In genomic region chr5:94376672-94377345, GRCh38 we compare ENCODE assay signal across 13 cellular contexts.
DNase-seq lines count a peak whose midpoint lies in the region; ATAC-seq and TF ChIP-seq lines count a peak whose summit lies in the region.
"Had no signal": no experiment of that assay in that cellular context is flagged by ENCODE, and none has a peak within 500 bp of the region (broad histone marks: within the 10 kb centered on the region; RNA-seq: fewer than 3 reads in every experiment).

No MANE protein-coding gene starts in this region.

- H3K4me3 ChIP-seq in GM23338 = no peak overlapping the region
- no peak overlapping the region for H3K4me3 ChIP-seq in naive thymus-derived CD4-positive, alpha-beta T cell (ENCODE audit: low read length)
- H3K4me3 ChIP-seq: cardiac muscle cell, left ventricle myocardium inferior had no signal

- no peak for TF ChIP-seq CTCF in GM23338 (conservative IDR thresholded peaks at IDR 0.05; ENCODE audit: low read depth in 2 of 2)

- intact Hi-C loops in naive thymus-derived CD4-positive, alpha-beta T cell (cut with micrococcal nuclease) = no loop called here

- H3K4me1 Mint-ChIP-seq in GM23338 = peaks cover 21% of the 10 kb centered on the region
- no peaks in the 10 kb centered on the region for H3K4me1 Mint-ChIP-seq in naive thymus-derived CD4-positive, alpha-beta T cell
- H3K4me1 Mint-ChIP-seq in naive thymus-derived CD8-positive, alpha-beta T cell = no peaks in the 10 kb centered on the region
- H3K4me1 Mint-ChIP-seq: activated naive CD4-positive, alpha-beta T cell treated with anti-CD3 and anti-CD28 coated beads, Interleukin-2, amount 10 ng/mL, durations not matched to agents 7 days and 5 days had no signal

- H3K4me2 ChIP-seq in GM23338 = no peak overlapping the region

- no peaks in the 10 kb centered on the region for H3K36me3 ChIP-seq in GM23338 (ENCODE audit: insufficient read depth)
- H3K36me3 ChIP-seq in naive thymus-derived CD4-positive, alpha-beta T cell (ENCODE audit: control insufficient read depth in 2 of 3, insufficient read depth in 3 of 3, low read length in 3 of 3) = no peaks in the 10 kb centered on the region
- H3K36me3 ChIP-seq: cardiac muscle cell, left ventricle myocardium inferior had no signal

- H3K9me3 ChIP-seq in naive thymus-derived CD4-positive, alpha-beta T cell (ENCODE audit: control insufficient read depth in 2 of 3, low read length in 3 of 3) = no peaks in the 10 kb centered on the region
- H3K9me3 ChIP-seq: left ventricle myocardium inferior had no signal

- H3K27me3 ChIP-seq in GM23338 (ENCODE audit: insufficient read depth) = no peaks in the 10 kb centered on the region
- no peaks in the 10 kb centered on the region for H3K27me3 ChIP-seq in naive thymus-derived CD4-positive, alpha-beta T cell (ENCODE audit: control insufficient read depth in 2 of 2, insufficient read depth in 2 of 2, low read length in 2 of 2)
- H3K27me3 ChIP-seq: cardiac muscle cell had no signal

- peaks cover 11% of the 10 kb centered on the region for H3K4me1 ChIP-seq in GM23338 (ENCODE audit: insufficient read depth)
- no peaks in the 10 kb centered on the region for H3K4me1 ChIP-seq in naive thymus-derived CD4-positive, alpha-beta T cell (ENCODE audit: control insufficient read depth in 2 of 2, insufficient read depth in 2 of 2, low read length in 2 of 2)
- H3K4me1 ChIP-seq: left ventricle myocardium inferior had no signal

- POLR2A ChIA-PET in naive thymus-derived CD4-positive, alpha-beta T cell (lab: Charles Lee) = no interaction called here
- POLR2A ChIA-PET in naive thymus-derived CD8-positive, alpha-beta T cell (lab: Charles Lee) = no interaction called here

- H4K20me1 ChIP-seq in GM23338 (replicated peaks; ENCODE audit: insufficient read depth) = no peaks in the 10 kb centered on the region

- H3F3A ChIP-seq in GM23338 (replicated peaks; ENCODE audit: low read depth) = no peaks in the 10 kb centered on the region

- H3K27me3 Mint-ChIP-seq in GM23338 (ENCODE audit: insufficient read depth, low read depth, poor library complexity) = peaks cover 2% of the 10 kb centered on the region
- H3K27me3 Mint-ChIP-seq in naive thymus-derived CD4-positive, alpha-beta T cell = no peaks in the 10 kb centered on the region
- H3K27me3 Mint-ChIP-seq in naive thymus-derived CD8-positive, alpha-beta T cell = no peaks in the 10 kb centered on the region
- H3K27me3 Mint-ChIP-seq: activated naive CD4-positive, alpha-beta T cell treated with anti-CD3 and anti-CD28 coated beads, Interleukin-2, amount 10 ng/mL, durations not matched to agents 7 days and 5 days had no signal

- no peak overlapping the region for H3K4me3 Mint-ChIP-seq in GM23338
- H3K4me3 Mint-ChIP-seq in naive thymus-derived CD4-positive, alpha-beta T cell = no peak overlapping the region
- H3K4me3 Mint-ChIP-seq in naive thymus-derived CD8-positive, alpha-beta T cell = no peak overlapping the region
- H3K4me3 Mint-ChIP-seq: activated naive CD4-positive, alpha-beta T cell treated with anti-CD3 and anti-CD28 coated beads, Interleukin-2, amount 10 ng/mL, durations not matched to agents 7 days and 5 days; nephron progenitor cell had no signal

- CTCF ChIA-PET in naive thymus-derived CD4-positive, alpha-beta T cell (lab: Charles Lee) = no interaction called here

- H3K36me3 Mint-ChIP-seq in GM23338 (ENCODE audit: low read depth) = peaks cover 4% of the 10 kb centered on the region; the same call in 2 of the 3 replicates
- peaks cover 0 to 3% (median 0%) of the 10 kb centered on the region in 5 donors for H3K36me3 Mint-ChIP-seq in naive thymus-derived CD4-positive, alpha-beta T cell
- peaks cover 0 to 8% (median 6%) of the 10 kb centered on the region in 3 donors for H3K36me3 Mint-ChIP-seq in naive thymus-derived CD8-positive, alpha-beta T cell
- H3K36me3 Mint-ChIP-seq: activated naive CD4-positive, alpha-beta T cell treated with anti-CD3 and anti-CD28 coated beads, Interleukin-2, amount 10 ng/mL, durations not matched to agents 7 days and 5 days had no signal

- no peak for DNase-seq in GM23338 (ENCODE audit: low spot score)
- DNase-seq in NCI-H146 (lab: John Stamatoyannopoulos, UW) = peak; percentile 91
- peak; percentile 55 for DNase-seq in SHP77 treated with DMSO at 0.1 percent for 48 hours (lab: John Stamatoyannopoulos, UW)
- DNase-seq in naive thymus-derived CD4-positive, alpha-beta T cell = no peak
- DNase-seq in effector CD8-positive, alpha-beta T cell (lab: John Stamatoyannopoulos, UW) = no peak
- DNase-seq in SW 1271 (lab: John Stamatoyannopoulos, UW) = no peak
- DNase-seq in naive thymus-derived CD8-positive, alpha-beta T cell = no peak
- DNase-seq: activated naive CD4-positive, alpha-beta T cell treated with anti-CD3 and anti-CD28 coated beads, Interleukin-2, amount 10 ng/mL, durations not matched to agents 7 days and 5 days; left ventricle myocardium inferior; nephron progenitor cell; T1000 had no signal

- no peaks in the 10 kb centered on the region; the same call in 2 of the 3 replicates for H3K9me3 Mint-ChIP-seq in GM23338
- H3K9me3 Mint-ChIP-seq in naive thymus-derived CD4-positive, alpha-beta T cell = peaks cover 0 to 3% (median 0%) of the 10 kb centered on the region in 11 donors
- no peaks in the 10 kb centered on the region for H3K9me3 Mint-ChIP-seq in naive thymus-derived CD8-positive, alpha-beta T cell
- H3K9me3 Mint-ChIP-seq: activated naive CD4-positive, alpha-beta T cell treated with anti-CD3 and anti-CD28 coated beads, Interleukin-2, amount 10 ng/mL, durations not matched to agents 7 days and 5 days; nephron progenitor cell had no signal

- peak overlapping the region; percentile 9; the same call in 1 of the 2 replicates for H2AFZ ChIP-seq in GM23338

- H3K27ac ChIP-seq in GM23338 (ENCODE audit: low read depth) = no peak overlapping the region
- H3K27ac ChIP-seq in naive thymus-derived CD4-positive, alpha-beta T cell (ENCODE audit: low read depth, low read length) = no peak overlapping the region
- H3K27ac ChIP-seq: cardiac muscle cell, left ventricle myocardium inferior had no signal

- ATAC-seq in GM23338 (no peak), GM19467 (IDR thresholded peaks at IDR 0.05; ENCODE audit: unreplicated experiment) (no peak)
- ATAC-seq in naive thymus-derived CD4-positive, alpha-beta T cell = peak; percentile 69
- ATAC-seq in naive thymus-derived CD8-positive, alpha-beta T cell = no peak

- H3K27ac Mint-ChIP-seq in GM23338 = peak overlapping the region; percentile 60; the same call in 1 of the 2 replicates
- H3K27ac Mint-ChIP-seq in naive thymus-derived CD4-positive, alpha-beta T cell = no peak overlapping the region
- no peak overlapping the region for H3K27ac Mint-ChIP-seq in naive thymus-derived CD8-positive, alpha-beta T cell
- H3K27ac Mint-ChIP-seq: activated naive CD4-positive, alpha-beta T cell treated with anti-CD3 and anti-CD28 coated beads, Interleukin-2, amount 10 ng/mL, durations not matched to agents 7 days and 5 days; nephron progenitor cell had no signal

- peaks cover 10% of the 10 kb centered on the region; the same call in 1 of the 2 replicates for H3K9me2 ChIP-seq in GM23338 (ENCODE audit: insufficient read depth)

- H3K79me2 ChIP-seq in GM23338 (replicated peaks; ENCODE audit: insufficient read depth) = no peaks in the 10 kb centered on the region

TF ChIP-seq in GM23338, 12 proteins besides CTCF, POLR2A, EP300 and RAD21:
- TF ChIP-seq, protein P1, sequence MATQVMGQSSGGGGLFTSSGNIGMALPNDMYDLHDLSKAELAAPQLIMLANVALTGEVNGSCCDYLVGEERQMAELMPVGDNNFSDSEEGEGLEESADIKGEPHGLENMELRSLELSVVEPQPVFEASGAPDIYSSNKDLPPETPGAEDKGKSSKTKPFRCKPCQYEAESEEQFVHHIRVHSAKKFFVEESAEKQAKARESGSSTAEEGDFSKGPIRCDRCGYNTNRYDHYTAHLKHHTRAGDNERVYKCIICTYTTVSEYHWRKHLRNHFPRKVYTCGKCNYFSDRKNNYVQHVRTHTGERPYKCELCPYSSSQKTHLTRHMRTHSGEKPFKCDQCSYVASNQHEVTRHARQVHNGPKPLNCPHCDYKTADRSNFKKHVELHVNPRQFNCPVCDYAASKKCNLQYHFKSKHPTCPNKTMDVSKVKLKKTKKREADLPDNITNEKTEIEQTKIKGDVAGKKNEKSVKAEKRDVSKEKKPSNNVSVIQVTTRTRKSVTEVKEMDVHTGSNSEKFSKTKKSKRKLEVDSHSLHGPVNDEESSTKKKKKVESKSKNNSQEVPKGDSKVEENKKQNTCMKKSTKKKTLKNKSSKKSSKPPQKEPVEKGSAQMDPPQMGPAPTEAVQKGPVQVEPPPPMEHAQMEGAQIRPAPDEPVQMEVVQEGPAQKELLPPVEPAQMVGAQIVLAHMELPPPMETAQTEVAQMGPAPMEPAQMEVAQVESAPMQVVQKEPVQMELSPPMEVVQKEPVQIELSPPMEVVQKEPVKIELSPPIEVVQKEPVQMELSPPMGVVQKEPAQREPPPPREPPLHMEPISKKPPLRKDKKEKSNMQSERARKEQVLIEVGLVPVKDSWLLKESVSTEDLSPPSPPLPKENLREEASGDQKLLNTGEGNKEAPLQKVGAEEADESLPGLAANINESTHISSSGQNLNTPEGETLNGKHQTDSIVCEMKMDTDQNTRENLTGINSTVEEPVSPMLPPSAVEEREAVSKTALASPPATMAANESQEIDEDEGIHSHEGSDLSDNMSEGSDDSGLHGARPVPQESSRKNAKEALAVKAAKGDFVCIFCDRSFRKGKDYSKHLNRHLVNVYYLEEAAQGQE (IDR thresholded peaks at IDR 0.05; ENCODE audit: unreplicated experiment) = no peak
- TF ChIP-seq ETS1 (IDR thresholded peaks at IDR 0.05) (no peak), NANOG (IDR thresholded peaks at IDR 0.05; ENCODE audit: borderline replicate concordance) (no peak), EZH2 (IDR thresholded peaks at IDR 0.05; ENCODE audit: low read depth, unreplicated experiment) (no peak), POLR2AphosphoS5 (IDR thresholded peaks at IDR 0.05; ENCODE audit: low read depth) (no peak), JUNB (IDR thresholded peaks at IDR 0.05; ENCODE audit: unreplicated experiment) (no peak), EZH2phosphoT487 (IDR thresholded peaks at IDR 0.05; ENCODE audit: unreplicated experiment) (no peak), ZNF114 (CRISPR knock-in tag; IDR thresholded peaks at IDR 0.05) (no peak)

Comparison
In these comparisons a context has a peak if more than half of its experiments do, and no peak if none do; other contexts are left out.
1. DNase-seq: peak in NCI-H146 (single experiment) and SHP77 treated with DMSO at 0.1 percent for 48 hours (single experiment); none in GM23338 (single experiment), naive thymus-derived CD4-positive, alpha-beta T cell (0 of 9), effector CD8-positive, alpha-beta T cell (single experiment), SW 1271 (0 of 2) and naive thymus-derived CD8-positive, alpha-beta T cell (0 of 10).